19 cellular contexts compared by ENCODE assay signal in genomic region chr4:123526511-123526910, GRCh38.
"Had no signal": no experiment of that assay in that cellular context is flagged by ENCODE, and none has a peak within 500 bp of the region (broad histone marks: within the 10 kb centered on the region; RNA-seq: fewer than 3 reads in every experiment).

No MANE protein-coding gene starts in this region.

- H3K4me3 Mint-ChIP-seq: activated B cell treated with CpG ODN at 0.5 μM for 24 hours; activated naive CD8-positive, alpha-beta T cell treated with anti-CD3 and anti-CD28 coated beads, Interleukin-2, amount 10 ng/mL, durations not matched to agents 7 days and 5 days; activated T-cell treated with anti-CD3 and anti-CD28 coated beads, Interleukin-2, amount 50 U/mL, for 4 hours; memory B cell; naive B cell; neural crest cell had no signal

- H3K36me3 ChIP-seq: prostate gland, right atrium auricular region, transverse colon, vagina had no signal

- DNase-seq: activated B cell treated with CpG ODN at 0.5 μM for 24 hours; activated CD4-positive, alpha-beta T cell treated with anti-CD3 and anti-CD28 coated beads, Interleukin-2, amount 50 U/mL, for 4 hours; activated gamma-delta T cell; activated naive CD8-positive, alpha-beta T cell treated with anti-CD3 and anti-CD28 coated beads, Interleukin-2, amount 10 ng/mL, durations not matched to agents 7 days and 5 days; activated T-cell treated with anti-CD3 and anti-CD28 coated beads, Interleukin-2, amount 50 U/mL, for 4 hours; body of pancreas; left ventricle myocardium superior; mucosa of descending colon; naive B cell; SK-N-SH; stimulated activated CD4-positive, alpha-beta T cell treated with anti-CD3 and anti-CD28 coated beads, Interleukin-4, amount 100 ng/mL, for 1 hour; stimulated activated naive CD4-positive, alpha-beta T cell; T-helper 9 cell; transverse colon had no signal

- H3K4me3 ChIP-seq: body of pancreas, mucosa of descending colon, prostate gland, right atrium auricular region, transverse colon, vagina had no signal

- H3K27ac Mint-ChIP-seq: activated B cell treated with CpG ODN at 0.5 μM for 24 hours; activated naive CD8-positive, alpha-beta T cell treated with anti-CD3 and anti-CD28 coated beads, Interleukin-2, amount 10 ng/mL, durations not matched to agents 7 days and 5 days; memory B cell had no signal

- H3K4me1 Mint-ChIP-seq: activated B cell treated with CpG ODN at 0.5 μM for 24 hours, memory B cell had no signal

- H3K4me1 ChIP-seq: body of pancreas, prostate gland, right atrium auricular region had no signal

- H3K9me3 ChIP-seq: body of pancreas, mucosa of descending colon, prostate gland, right atrium auricular region, SK-N-SH, transverse colon, vagina had no signal

- H3K27me3 ChIP-seq: body of pancreas, right atrium auricular region, transverse colon, vagina had no signal

- H3K9me3 Mint-ChIP-seq: activated B cell treated with CpG ODN at 0.5 μM for 24 hours; activated T-cell treated with anti-CD3 and anti-CD28 coated beads, Interleukin-2, amount 50 U/mL, for 4 hours; memory B cell; naive B cell; neural crest cell had no signal

- H3K36me3 Mint-ChIP-seq: memory B cell, naive B cell had no signal

- H3K27ac ChIP-seq: body of pancreas, prostate gland, right atrium auricular region, transverse colon, vagina had no signal

- ATAC-seq: body of pancreas, left ventricle myocardium superior, mucosa of descending colon had no signal

- H3K27me3 Mint-ChIP-seq: activated B cell treated with CpG ODN at 0.5 μM for 24 hours; activated naive CD8-positive, alpha-beta T cell treated with anti-CD3 and anti-CD28 coated beads, Interleukin-2, amount 10 ng/mL, durations not matched to agents 7 days and 5 days; naive B cell had no signal
